ENCODE assay signal across 8 cellular contexts in the genomic region with DNA sequence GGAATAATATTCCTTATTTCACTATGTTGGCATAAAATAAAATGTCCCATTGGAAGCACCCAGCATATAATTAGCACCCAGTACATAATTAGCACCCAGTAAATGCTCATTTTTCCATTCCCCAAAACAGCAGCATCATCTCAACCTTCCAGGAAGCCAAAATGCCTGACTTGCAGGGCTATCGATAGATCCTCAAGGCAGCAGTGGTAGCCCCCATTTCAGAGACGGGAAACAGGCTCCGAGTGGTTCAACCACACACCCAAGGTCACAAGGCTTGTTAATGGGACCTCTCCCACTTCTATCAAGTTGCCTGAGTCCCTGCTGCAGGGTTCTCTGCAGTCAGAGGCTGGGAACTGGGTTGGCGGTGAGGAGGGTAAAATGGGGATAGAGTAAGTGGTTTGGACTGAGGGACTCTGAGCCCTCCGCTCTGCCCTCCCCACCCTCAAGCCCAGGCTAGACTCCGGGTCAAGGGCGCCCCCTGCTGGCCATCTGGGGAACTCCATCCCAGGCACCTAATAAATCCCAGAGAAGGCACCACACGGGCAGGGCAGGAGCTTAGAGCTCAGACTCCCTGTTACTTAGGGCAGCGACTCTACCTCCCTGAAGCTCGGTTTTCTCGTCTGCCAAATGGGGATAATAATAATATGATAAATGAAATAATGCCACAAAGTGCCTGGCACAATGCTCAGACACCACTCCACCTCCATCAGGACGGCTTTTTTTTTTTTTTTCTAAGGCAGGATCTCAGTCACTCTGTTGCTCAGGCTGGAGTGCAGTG. TPM values are rescaled to one million over a fixed set of nuclear protein-coding genes. Genes with fewer than 3 reads are reported as not detected.
DNase-seq lines count a peak whose midpoint lies in the region; ATAC-seq, FAIRE-seq and TF ChIP-seq lines count a peak whose summit lies in the region.

No MANE protein-coding gene starts in this region.

- TF ChIP-seq CTCF in esophagus squamous epithelium (IDR thresholded peaks at IDR 0.05) (peak; percentile 98 to 99 (median 98)), nephron (IDR thresholded peaks at IDR 0.05; ENCODE audit: unreplicated experiment in 3 of 3) (peak; percentile 91 to 94 (median 92))

- WGBS in esophagus squamous epithelium, 2 donors, result 17 to 19% methylated on average over 10 to 12 of the region's 12 CpGs

- peaks cover 0 to 40% (median 0%) of the 10 kb centered on the region in 4 donors for H3K27me3 ChIP-seq in esophagus squamous epithelium

- no peak overlapping the region for H3K27ac Mint-ChIP-seq in nephron

- H3K36me3 Mint-ChIP-seq in nephron (ENCODE audit: low read depth), result no peaks in the 10 kb centered on the region

- peaks cover 31% of the 10 kb centered on the region for H3K4me1 Mint-ChIP-seq in nephron

- H3K9me3 Mint-ChIP-seq in nephron, result no peaks in the 10 kb centered on the region

- no peaks in the 10 kb centered on the region for H3K9me3 ChIP-seq in esophagus squamous epithelium

- no peak overlapping the region for H3K4me3 ChIP-seq in esophagus squamous epithelium

- peaks cover 25% of the 10 kb centered on the region for H3K27me3 Mint-ChIP-seq in nephron (ENCODE audit: low read depth)

- H3K4me1 ChIP-seq in esophagus squamous epithelium, result peaks cover 0 to 15% (median 5%) of the 10 kb centered on the region in 3 donors

- H3K36me3 ChIP-seq in esophagus squamous epithelium, result no peaks in the 10 kb centered on the region

- FAIRE-seq in GM12892 (lab: Jason Lieb, UNC), result peak; percentile 94

- peak; percentile 44 for DNase-seq in A172 (ENCODE audit: low spot score)
- DNase-seq in GM12892 (ENCODE audit: insufficient read length), result peak; percentile 83
- DNase-seq in HS-5 (ENCODE audit: low read depth), result peak; percentile 20
- DNase-seq in OCI-M1 (lab: John Stamatoyannopoulos, UW), result peak; percentile 96
- DNase-seq in activated T-cell treated with anti-CD3 and anti-CD28 coated beads for 48 hours (ENCODE audit: low read depth), result peak; percentile 87
- no peak for DNase-seq in esophagus squamous epithelium (lab: John Stamatoyannopoulos, UW)
- DNase-seq in stimulated activated naive CD8-positive, alpha-beta T cell treated with anti-CD3 and anti-CD28 coated beads, Interleukin-15, Interleukin-2, amounts not matched to agents 100 U/mL and 50 U/mL, for 24 hours, result peak; percentile 96

- TF ChIP-seq POLR2A in GM12892 (IDR thresholded peaks at IDR 0.05; ENCODE audit: low read depth, low read length) (no peak), esophagus squamous epithelium (IDR thresholded peaks at IDR 0.05) (no peak)

- ATAC-seq in stimulated activated naive CD8-positive, alpha-beta T cell treated with anti-CD3 and anti-CD28 coated beads, Interleukin-15, Interleukin-2, amounts not matched to agents 100 U/mL and 50 U/mL, for 24 hours, result peak; percentile 82

- no peak overlapping the region for H3K4me3 Mint-ChIP-seq in nephron

- intact Hi-C loops in esophagus squamous epithelium (cut with DNase I), result loop anchor here (5.0 kb wide), 2 partner anchors 57 to 133 kb away; a partner anchor contains a TSS

- no peak overlapping the region for H3K27ac ChIP-seq in esophagus squamous epithelium

RNA-seq across cellular contexts. Expression of a gene that starts 21.9 kb away (rescaled TPM):
- 0.12 TPM in 1 of 2 replicates, not detected in the other for total RNA-seq in A172 (2014; rRNA removed; shearing (Covaris generic))
- 808 TPM for polyA plus RNA-seq in GM12892 (2012; ENCODE audit: missing spikeins)
- total RNA-seq in esophagus squamous epithelium, result 10 to 100 TPM in 2 of 4 donors, 1 to 10 TPM in 2; 6.3 to 53.4 (median 24.6) TPM

RNA-seq across cellular contexts. Expression of a gene that starts 56.1 kb away (rescaled TPM):
- total RNA-seq in A172 (2014; rRNA removed; shearing (Covaris generic)), result not detected in 2 replicates
- 0.30 TPM for polyA plus RNA-seq in GM12892 (2012; ENCODE audit: missing spikeins)
- total RNA-seq in esophagus squamous epithelium, result not detected
